Comparison of ENCODE assay signal across 17 cellular contexts in genomic region chr17:40526668-40527067, GRCh38. TPM values are rescaled to one million over a fixed set of nuclear protein-coding genes. Genes with fewer than 3 reads are reported as not detected.
DNase-seq lines count a peak whose midpoint lies in the region; ATAC-seq, FAIRE-seq and TF ChIP-seq lines count a peak whose summit lies in the region.
"Had no signal": no experiment of that assay in that cellular context is flagged by ENCODE, and none has a peak within 500 bp of the region (broad histone marks: within the 10 kb centered on the region; RNA-seq: fewer than 3 reads in every experiment).

No MANE protein-coding gene starts in this region.

- no peaks in the 10 kb centered on the region for H3K9me3 ChIP-seq in fibroblast of lung (ENCODE audit: control insufficient read depth, insufficient read depth, low read depth, low read length)
- no peaks in the 10 kb centered on the region for H3K9me3 ChIP-seq in pancreas

- H3K36me3 ChIP-seq in fibroblast of lung (ENCODE audit: control insufficient read depth, insufficient read depth, low read length) (no peaks in the 10 kb centered on the region), pancreas (no peaks in the 10 kb centered on the region)

- DNase-seq in AG09319 (ENCODE audit: extremely low read depth, low read depth), result no peak
- peak; percentile 73 for DNase-seq in MV-4-11 (lab: John Stamatoyannopoulos, UW)
- DNase-seq in fibroblast of lung (ENCODE audit: low read depth in 2 of 2), result peak in 1 of 2 donors; percentile 58
- DNase-seq in pancreas, result no peak
- no peak for DNase-seq in SIG-M5 treated with dmso at 0.1 percent for 504 hours (lab: John Stamatoyannopoulos, UW; ENCODE audit: unreplicated experiment)
- no peak for DNase-seq in UCSD-AML1 (lab: John Stamatoyannopoulos, UW; ENCODE audit: unreplicated experiment)
- DNase-seq in AML-193 (lab: John Stamatoyannopoulos, UW), result no peak
- DNase-seq: activated CD4-positive, alpha-beta T cell treated with anti-CD3 and anti-CD28 coated beads, Interleukin-2, amount 10 ng/mL, durations not matched to agents 7 days and 5 days; EL; midbrain; NCI-H2029; NCI-H526 treated with DMSO at 0.1 percent for 48 hours; occipital lobe had no signal

- ATAC-seq in pancreas (peak in 3 of 4 donors; percentile 28 to 49 (median 45)), HG03039 (IDR thresholded peaks at IDR 0.05; ENCODE audit: unreplicated experiment) (no peak)
- ATAC-seq: activated T-helper 17 cell treated with anti-CD3 and anti-CD28 coated beads, Interleukin-2, amount 50 U/mL, for 72 hours; GM12878 had no signal

- no peaks in the 10 kb centered on the region for H3K27me3 ChIP-seq in fibroblast of lung (ENCODE audit: control insufficient read depth, insufficient read depth, low read length)
- no peaks in the 10 kb centered on the region for H3K27me3 ChIP-seq in pancreas

- peak overlapping the region; percentile 11 for H2AFZ ChIP-seq in fibroblast of lung (ENCODE audit: low read length)

- FAIRE-seq in pancreas (lab: Jason Lieb, UNC), result no peak
- FAIRE-seq: GM12878 had no signal

- H3K79me2 ChIP-seq in fibroblast of lung (ENCODE audit: control insufficient read depth, insufficient read depth, low read length), result no peaks in the 10 kb centered on the region

- H3K4me3 ChIP-seq in fibroblast of lung (replicated peaks in 1 of 4; ENCODE audit: control extremely low read depth in 1 of 4, insufficient read depth in 1 of 4, low read depth in 3 of 4, low read length in 4 of 4) (no peak overlapping the region), pancreas (no peak overlapping the region)
- H3K4me3 ChIP-seq: GM12878 had no signal

- H3K27ac ChIP-seq in fibroblast of lung (ENCODE audit: insufficient read depth, low read length), result no peak overlapping the region
- no peak overlapping the region for H3K27ac ChIP-seq in pancreas

- H3K4me1 ChIP-seq in fibroblast of lung (ENCODE audit: control insufficient read depth, extremely low read depth, insufficient read depth, low read length) (peaks cover 2% of the 10 kb centered on the region), pancreas (no peaks in the 10 kb centered on the region)

- H3K9ac ChIP-seq in fibroblast of lung (ENCODE audit: insufficient read depth, low read length), result no peak overlapping the region

- intact Hi-C loops in pancreas (cut with DNase I), result no loop called here

- no peak overlapping the region for H3K4me2 ChIP-seq in fibroblast of lung (ENCODE audit: extremely low read depth, insufficient read depth, low read length)

- WGBS in pancreas, 2 donors, result 51 to 62% methylated on average over 5 of the region's 5 CpGs

- TF ChIP-seq CTCF in AG09319 (IDR thresholded peaks at IDR 0.05; ENCODE audit: low read depth, low read length) (peak; percentile 31), fibroblast of lung (conservative IDR thresholded peaks at IDR 0.05 in 1 of 2, IDR thresholded peaks at IDR 0.05 in 1 of 2; ENCODE audit: low read depth in 1 of 2, low read length in 2 of 2) (peak in 1 of 2 donors; percentile 6), pancreas (IDR thresholded peaks at IDR 0.05) (no peak)

- H4K20me1 ChIP-seq in fibroblast of lung (ENCODE audit: control insufficient read depth, extremely low read depth, insufficient read depth, low read length), result no peaks in the 10 kb centered on the region

RNA-seq across cellular contexts. Expression of gene TNS4, which starts 25.2 kb away (rescaled TPM):
- total RNA-seq in fibroblast of lung (under 0.01 TPM in 1 of 2 replicates, not detected in the other), pancreas (under 1 TPM in 2 of 6 donors, not detected in 4; 0.16 to 0.24 TPM)
- polyA plus RNA-seq in fibroblast of lung (0.01 and 0.05 TPM in 2 replicates), pancreas (not detected)
- 0.24 TPM in 1 of 2 replicates, not detected in the other for polyA plus RNA-seq in fibroblast of lung (2012)
- polyA minus RNA-seq in fibroblast of lung (ENCODE audit: low replicate concordance), result not detected in 2 replicates
- total RNA-seq: occipital lobe had no signal

RNA-seq across cellular contexts. Expression of gene CCR7, which starts 38.6 kb away (rescaled TPM):
- total RNA-seq in fibroblast of lung (under 0.01 TPM in 1 of 2 replicates, not detected in the other), pancreas (under 1 TPM in 3 of 6 donors, not detected in 3; 0.09 to 0.82 (median 0.09) TPM)
- polyA plus RNA-seq in fibroblast of lung (0.07 and 0.10 TPM in 2 replicates), pancreas (under 1 TPM; 0.07 to 0.08 TPM)
- polyA plus RNA-seq in fibroblast of lung (2012), result 0.14 and 0.22 TPM in 2 replicates
- polyA minus RNA-seq in fibroblast of lung (ENCODE audit: low replicate concordance), result 0.30 TPM in 1 of 2 replicates, not detected in the other
- total RNA-seq: HT-29, occipital lobe had no signal
